ENCODE assay signal across 25 cellular contexts in genomic region chr5:160001457-160001856, GRCh38. TPM values are rescaled to one million over a fixed set of nuclear protein-coding genes. Genes with fewer than 3 reads are reported as not detected.
A peak's percentile ranks its signal among the peaks of the same experiment; 100 is the strongest.
DNase-seq lines count a peak whose midpoint lies in the region; TF ChIP-seq lines count a peak whose summit lies in the region.
"Had no signal": no experiment of that assay in that cellular context is flagged by ENCODE, and none has a peak within 500 bp of the region (broad histone marks: within the 10 kb centered on the region; RNA-seq: fewer than 3 reads in every experiment).

No MANE protein-coding gene starts in this region.

- H3K4me1 Mint-ChIP-seq in type B pancreatic cell (ENCODE audit: unreplicated experiment), result no peaks in the 10 kb centered on the region
- H3K4me1 Mint-ChIP-seq: activated CD4-positive, alpha-beta T cell treated with anti-CD3 and anti-CD28 coated beads, Interleukin-2, amount 10 ng/mL, durations not matched to agents 7 days and 5 days had no signal

- H3K36me3 Mint-ChIP-seq in type B pancreatic cell, result no peaks in the 10 kb centered on the region

- no peak for TF ChIP-seq CTCF in type B pancreatic cell (conservative IDR thresholded peaks at IDR 0.05)

- peak; percentile 36 for DNase-seq in NCI-H748 (lab: John Stamatoyannopoulos, UW; ENCODE audit: unreplicated experiment)
- DNase-seq in NCI-H748 treated with DMSO at 0.1 percent for 48 hours (lab: John Stamatoyannopoulos, UW), result no peak
- DNase-seq in NCI-H2081 (lab: John Stamatoyannopoulos, UW), result peak; percentile 64 to 86
- peak; percentile 44 for DNase-seq in cerebellum (ENCODE audit: low spot score)
- peak; percentile 13 for DNase-seq in type B pancreatic cell (ENCODE audit: extremely low spot score, unreplicated experiment)
- no peak for DNase-seq in activated CD4-positive, alpha-beta T cell treated with anti-CD3 and anti-CD28 coated beads for 48 hours
- no peak for DNase-seq in NCI-H526 treated with DMSO at 0.1 percent for 48 hours (lab: John Stamatoyannopoulos, UW)
- DNase-seq in occipital lobe (lab: John Stamatoyannopoulos, UW), result no peak
- DNase-seq: activated CD4-positive, alpha-beta T cell treated with anti-CD3 and anti-CD28 coated beads, Interleukin-2, amount 10 ng/mL, durations not matched to agents 7 days and 5 days; activated gamma-delta T cell treated with Interleukin-2 at 50 U/mL for 16 hours; activated T-cell treated with anti-CD3 and anti-CD28 coated beads, Interleukin-2, amount 50 U/mL, for 24 hours; Caco-2; dermis blood vessel endothelial cell; foreskin keratinocyte; heart right ventricle; NCI-H1436; NCI-H2227 treated with DMSO at 0.1 percent for 48 hours; nephron progenitor cell; right cardiac atrium; Right ventricle myocardium superior; spleen; SW 1271; T-helper 9 cell; upper lobe of right lung; WERI-Rb-1 had no signal

- no peak overlapping the region for H3K4me3 Mint-ChIP-seq in type B pancreatic cell
- H3K4me3 Mint-ChIP-seq: activated CD4-positive, alpha-beta T cell treated with anti-CD3 and anti-CD28 coated beads, Interleukin-2, amount 10 ng/mL, durations not matched to agents 7 days and 5 days; activated T-cell treated with anti-CD3 and anti-CD28 coated beads, Interleukin-2, amount 50 U/mL, for 24 hours; nephron progenitor cell had no signal

- H3K27ac Mint-ChIP-seq in type B pancreatic cell, result no peak overlapping the region
- H3K27ac Mint-ChIP-seq: activated CD4-positive, alpha-beta T cell treated with anti-CD3 and anti-CD28 coated beads, Interleukin-2, amount 10 ng/mL, durations not matched to agents 7 days and 5 days; activated T-cell treated with anti-CD3 and anti-CD28 coated beads, Interleukin-2, amount 50 U/mL, for 24 hours; nephron progenitor cell had no signal

- H3K9me3 Mint-ChIP-seq in type B pancreatic cell, result no peaks in the 10 kb centered on the region
- H3K9me3 Mint-ChIP-seq: activated CD4-positive, alpha-beta T cell treated with anti-CD3 and anti-CD28 coated beads, Interleukin-2, amount 10 ng/mL, durations not matched to agents 7 days and 5 days; activated T-cell treated with anti-CD3 and anti-CD28 coated beads, Interleukin-2, amount 50 U/mL, for 24 hours; nephron progenitor cell had no signal

- H3K27me3 Mint-ChIP-seq in type B pancreatic cell, result peaks cover 17% of the 10 kb centered on the region

RNA-seq across cellular contexts. Expression of gene TTC1, which starts 7.5 kb away (rescaled TPM):
- total RNA-seq in cerebellum (29.3 TPM), type B pancreatic cell (ENCODE audit: low replicate concordance) (34.6 and 43.1 TPM in 2 replicates), occipital lobe (47.3 TPM)

Comparison
In these comparisons a context has a peak if more than half of its experiments do, and no peak if none do; other contexts are left out.
1. DNase-seq: peak in NCI-H748 (single experiment), NCI-H2081 (2 of 2), cerebellum (single experiment) and type B pancreatic cell (single experiment); none in NCI-H748 treated with DMSO at 0.1 percent for 48 hours (single experiment), activated CD4-positive, alpha-beta T cell treated with anti-CD3 and anti-CD28 coated beads for 48 hours (single experiment), NCI-H526 treated with DMSO at 0.1 percent for 48 hours (single experiment) and occipital lobe (single experiment).